Comparison of ENCODE assay signal across 8 cellular contexts in the genomic region with DNA sequence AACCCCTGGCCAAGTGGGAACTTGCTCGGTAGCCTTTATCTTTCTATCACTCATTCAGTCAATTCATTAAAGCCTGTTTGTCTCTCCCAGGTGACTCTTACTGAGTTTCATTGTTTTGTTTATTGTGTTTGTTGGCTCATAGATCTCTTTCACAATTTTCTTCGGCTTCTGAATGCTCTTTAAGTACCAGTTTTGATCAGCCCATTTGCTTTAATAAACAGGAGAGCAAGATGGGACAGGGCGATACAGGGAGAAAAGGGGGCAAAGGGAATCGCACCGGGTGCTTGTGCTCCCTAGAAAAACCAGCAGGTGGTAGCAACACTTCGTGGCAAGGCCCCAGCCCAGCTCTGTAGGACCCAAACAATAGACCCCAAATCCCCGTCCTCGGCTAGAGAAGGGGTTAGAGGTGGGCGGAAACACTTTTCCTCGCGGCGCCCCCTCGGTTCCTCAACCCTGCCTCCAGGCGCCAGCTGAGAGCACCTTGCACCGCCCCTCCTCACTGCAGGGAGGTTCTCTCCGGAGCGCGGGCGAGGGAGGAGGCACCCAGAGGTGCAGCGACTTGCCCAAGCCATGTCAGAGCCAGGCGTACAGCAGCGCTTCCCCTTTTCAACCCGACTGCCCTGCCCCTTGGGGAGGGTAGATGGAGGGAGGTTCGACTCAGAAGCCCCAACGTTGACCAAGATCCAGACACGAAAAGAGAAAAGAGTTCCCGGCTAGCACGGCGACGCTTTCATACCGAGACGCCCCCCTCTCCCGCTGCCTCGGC. TPM values are rescaled to one million over a fixed set of nuclear protein-coding genes. Genes with fewer than 3 reads are reported as not detected.
DNase-seq lines count a peak whose midpoint lies in the region; ATAC-seq and TF ChIP-seq lines count a peak whose summit lies in the region.

No MANE protein-coding gene starts in this region.

- H3K27me3 Mint-ChIP-seq in IgD-negative memory B cell: peaks cover 1% of the 10 kb centered on the region

- peak overlapping the region; percentile 84 for H3K4me2 ChIP-seq in SU-DHL-6 (ENCODE audit: low read depth, low read length, poor library complexity, severe bottlenecking)

- no peaks in the 10 kb centered on the region for H3K9me2 ChIP-seq in SU-DHL-6 (replicated peaks; ENCODE audit: insufficient read depth, low read length)

- H3K9me3 ChIP-seq in SU-DHL-6 (ENCODE audit: insufficient read depth, low read length): no peaks in the 10 kb centered on the region
- H3K9me3 ChIP-seq in adrenal gland (replicated peaks in 1 of 3): no peaks in the 10 kb centered on the region
- H3K9me3 ChIP-seq in psoas muscle: no peaks in the 10 kb centered on the region

- H2AFZ ChIP-seq in SU-DHL-6 (ENCODE audit: low read depth, low read length, severe bottlenecking): peak overlapping the region; percentile 83

- H3K4me3 ChIP-seq in SU-DHL-6 (ENCODE audit: insufficient read depth, low read length, poor library complexity, severe bottlenecking) (peak overlapping the region; percentile 66), adrenal gland (peak overlapping the region in 3 of 4 donors; percentile 38 to 66 (median 53)), psoas muscle (peak overlapping the region; percentile 79)

- intact Hi-C loops in adrenal gland (cut with DNase I) (no loop called here), left ventricle myocardium superior (cut with micrococcal nuclease) (no loop called here), psoas muscle (cut with DNase I) (loop anchor here (1.0 to 10.0 kb wide), 4 partner anchors 148 to 361 kb away; no protein-coding TSS in a partner anchor)

- H3K9me3 Mint-ChIP-seq in IgD-negative memory B cell: no peaks in the 10 kb centered on the region

- H3K27ac ChIP-seq in SU-DHL-6 (ENCODE audit: low read depth, low read length): peak overlapping the region; percentile 40
- H3K27ac ChIP-seq in adrenal gland: peak overlapping the region in 3 of 5 donors; percentile 46 to 76 (median 63)
- H3K27ac ChIP-seq in psoas muscle: no peak overlapping the region

- ATAC-seq in GM21717 (IDR thresholded peaks at IDR 0.05; ENCODE audit: unreplicated experiment) (peak; percentile 92), left ventricle myocardium superior (peak; percentile 78), psoas muscle (peak; percentile 72 to 83 (median 76))

- TF ChIP-seq CTCF in SU-DHL-6 (IDR thresholded peaks at IDR 0.05; ENCODE audit: insufficient read depth, low read length, poor library complexity, severe bottlenecking): peak; percentile 82
- TF ChIP-seq CTCF in adrenal gland (IDR thresholded peaks at IDR 0.05): peak; percentile 43 to 71 (median 66)
- peak; percentile 75 for TF ChIP-seq CTCF in psoas muscle (IDR thresholded peaks at IDR 0.05)

- DNase-seq in G401 (ENCODE audit: low spot score) (peak; percentile 16), adrenal gland (peak; percentile 40 to 75 (median 59)), left ventricle myocardium superior (peak; percentile 70), psoas muscle (peak; percentile 47 to 73), mesenteric fat pad (ENCODE audit: low spot score) (no peak)

- H4K20me1 ChIP-seq in SU-DHL-6 (ENCODE audit: low read depth, low read length): no peaks in the 10 kb centered on the region

- TF ChIP-seq POLR2A in adrenal gland (IDR thresholded peaks at IDR 0.05): no peak

- no peaks in the 10 kb centered on the region for H3F3A ChIP-seq in SU-DHL-6 (ENCODE audit: insufficient read depth)

- H3K27ac Mint-ChIP-seq in IgD-negative memory B cell: peak overlapping the region; percentile 74 to 97 (median 96)

- no peaks in the 10 kb centered on the region for H3K27me3 ChIP-seq in SU-DHL-6 (ENCODE audit: low read length)
- no peaks in the 10 kb centered on the region for H3K27me3 ChIP-seq in adrenal gland
- peaks cover 0 to 2% (median 0%) of the 10 kb centered on the region in 3 donors for H3K27me3 ChIP-seq in psoas muscle (ENCODE audit: insufficient read depth in 3 of 3, low read length in 2 of 3)

- no peaks in the 10 kb centered on the region for H3K36me3 ChIP-seq in SU-DHL-6 (ENCODE audit: low read length)
- H3K36me3 ChIP-seq in adrenal gland (replicated peaks in 1 of 2): no peaks in the 10 kb centered on the region
- H3K36me3 ChIP-seq in psoas muscle (ENCODE audit: insufficient read depth in 1 of 2, low read depth in 1 of 2): no peaks in the 10 kb centered on the region

- H3K9ac ChIP-seq in SU-DHL-6 (ENCODE audit: low read length): peak overlapping the region; percentile 65

- in situ Hi-C loops in G401 (cut with HindIII; ENCODE audit: low sequenced_read_pairs): loop anchor here (25.0 kb wide), 1 partner anchor 358 kb away; a partner anchor contains a TSS

- H3K4me3 Mint-ChIP-seq in IgD-negative memory B cell: peak overlapping the region; percentile 91 to 100 (median 99)

- H3K4me1 ChIP-seq in adrenal gland (replicated peaks in 1 of 2) (peaks cover 0 to 12% of the 10 kb centered on the region in 2 donors), psoas muscle (no peaks in the 10 kb centered on the region)

- no peaks in the 10 kb centered on the region for H3K79me2 ChIP-seq in SU-DHL-6 (ENCODE audit: insufficient read depth, low read length)

- peaks cover 11 to 26% (median 17%) of the 10 kb centered on the region in 3 donors for H3K4me1 Mint-ChIP-seq in IgD-negative memory B cell

- peaks cover 3% of the 10 kb centered on the region for H3K36me3 Mint-ChIP-seq in IgD-negative memory B cell

- 1 to 2% (median 1%) methylated on average over 27 to 34 of the region's 34 CpGs for WGBS in adrenal gland, 4 donors
- 0 to 1% (median 0%) methylated on average over 33 to 34 of the region's 34 CpGs for WGBS in psoas muscle, 3 donors

RNA-seq across cellular contexts. Expression of a gene that starts 1.0 kb away (rescaled TPM):
- total RNA-seq in G401 (2014; rRNA removed; shearing (Covaris generic)): not detected in 2 replicates
- polyA plus RNA-seq in IgD-negative memory B cell (37.6 TPM), adrenal gland (10 to 100 TPM in 1 of 3 donors, 1 to 10 TPM in 2; 1.1 to 17.2 (median 9.1) TPM), psoas muscle (1 to 10 TPM; 1.4 to 5.7 (median 2.9) TPM)
- total RNA-seq in adrenal gland (10 to 100 TPM in 2 of 8 donors, 1 to 10 TPM in 6; 1.4 to 14.4 (median 3.7) TPM), left ventricle myocardium superior (3.9 TPM), psoas muscle (1 to 10 TPM in 3 of 4 donors, under 1 TPM in 1; 0.57 to 3.5 (median 2.7) TPM), mesenteric fat pad (6.3 TPM)

RNA-seq across cellular contexts. Expression of a gene that starts 31.6 kb away (rescaled TPM):
- not detected in 2 replicates for total RNA-seq in G401 (2014; rRNA removed; shearing (Covaris generic))
- polyA plus RNA-seq in IgD-negative memory B cell (not detected), adrenal gland (under 1 TPM in 2 of 3 donors, not detected in 1; 0.03 to 0.08 TPM), psoas muscle (under 1 TPM in 1 of 3 donors, not detected in 2; under 0.01 TPM)
- total RNA-seq in adrenal gland (under 1 TPM in 1 of 8 donors, not detected in 7; 0.10 TPM), left ventricle myocardium superior (0.05 TPM), psoas muscle (not detected), mesenteric fat pad (not detected)

Comparison
In these comparisons a context has a peak if more than half of its experiments do, and no peak if none do; other contexts are left out.
1. intact Hi-C loops: an anchor here in psoas muscle (1.0 to 10.0 kb wide); none called in adrenal gland and left ventricle myocardium superior.